In genomic region chr14:78863143-78863542, GRCh38 we compare ENCODE assay signal across 9 cellular contexts.
DNase-seq lines count a peak whose midpoint lies in the region; TF ChIP-seq lines count a peak whose summit lies in the region.
"Had no signal": no experiment of that assay in that cellular context is flagged by ENCODE, and none has a peak within 500 bp of the region (broad histone marks: within the 10 kb centered on the region; RNA-seq: fewer than 3 reads in every experiment).

No MANE protein-coding gene starts in this region.

- no peak overlapping the region for H4K12ac ChIP-seq in trophoblast cell (ENCODE audit: low read depth, low read length)

- no peak overlapping the region for H2AK5ac ChIP-seq in trophoblast cell (ENCODE audit: low read length)

- no peak overlapping the region for H4K91ac ChIP-seq in trophoblast cell (ENCODE audit: low read depth, low read length)

- no peak overlapping the region for H2BK120ac ChIP-seq in trophoblast cell (ENCODE audit: insufficient read depth, low read length, poor library complexity)

- H3K79me1 ChIP-seq in trophoblast cell (ENCODE audit: low read length) = no peaks in the 10 kb centered on the region

- H3K9ac ChIP-seq in NT2/D1 (ENCODE audit: insufficient read length, low read depth) (no peak overlapping the region), trophoblast cell (ENCODE audit: low read length) (no peak overlapping the region)

- H3K36me3 ChIP-seq in NT2/D1 (ENCODE audit: insufficient read depth, insufficient read length, low read length) (no peaks in the 10 kb centered on the region), trophoblast cell (ENCODE audit: control insufficient read depth in 1 of 2, insufficient read depth in 2 of 2, low read length in 2 of 2) (no peaks in the 10 kb centered on the region), stomach (no peaks in the 10 kb centered on the region)

- no peak overlapping the region for H3K4me2 ChIP-seq in trophoblast cell (ENCODE audit: low read length)

- H3K14ac ChIP-seq in trophoblast cell (ENCODE audit: low read length) = no peak overlapping the region

- DNase-seq in DMS53 (lab: John Stamatoyannopoulos, UW) = peak; percentile 24
- DNase-seq in DMS53 treated with DMSO at 0.1 percent for 48 hours (lab: John Stamatoyannopoulos, UW; ENCODE audit: unreplicated experiment) = no peak
- DNase-seq in NT2/D1 (ENCODE audit: low read depth, low spot score) = peak; percentile 28
- DNase-seq in dermis microvascular lymphatic vessel endothelial cell (ENCODE audit: low read depth in 2 of 2) = peak; percentile 22 to 58
- DNase-seq in trophoblast cell = peak; percentile 27 to 61
- no peak for DNase-seq in activated CD8-positive, alpha-beta memory T cell treated with anti-CD3 and anti-CD28 coated beads, Interleukin-2, amount 50 U/mL, for 48 hours
- DNase-seq in NCI-H1105 (lab: John Stamatoyannopoulos, UW) = no peak
- no peak for DNase-seq in stomach
- DNase-seq: NCI-H1105 treated with DMSO at 0.1 percent for 48 hours had no signal

- H3K4me1 ChIP-seq in NT2/D1 (ENCODE audit: insufficient read depth, insufficient read length) (no peaks in the 10 kb centered on the region), trophoblast cell (ENCODE audit: control insufficient read depth in 1 of 2, insufficient read depth in 2 of 2, low read length in 2 of 2) (no peaks in the 10 kb centered on the region), stomach (no peaks in the 10 kb centered on the region)

- intact Hi-C loops in stomach (cut with DNase I; ENCODE audit: low total_unique reads) = no loop called here

- no peak overlapping the region for H2BK5ac ChIP-seq in trophoblast cell (ENCODE audit: low read depth, low read length, poor library complexity)

- H3K27ac ChIP-seq in trophoblast cell (ENCODE audit: low read depth, low read length) (no peak overlapping the region), stomach (no peak overlapping the region)

- H3K27me3 ChIP-seq in NT2/D1 (ENCODE audit: insufficient read depth, insufficient read length) (no peaks in the 10 kb centered on the region), trophoblast cell (ENCODE audit: insufficient read depth, low read length) (no peaks in the 10 kb centered on the region), stomach (no peaks in the 10 kb centered on the region)

- TF ChIP-seq CTCF in stomach (IDR thresholded peaks at IDR 0.05) = no peak

- H4K8ac ChIP-seq in trophoblast cell (ENCODE audit: low read depth, low read length) = no peak overlapping the region

- no peaks in the 10 kb centered on the region for H3K79me2 ChIP-seq in trophoblast cell (ENCODE audit: control insufficient read depth, insufficient read depth, low read length, poor library complexity)

- H3K4me3 ChIP-seq in NT2/D1 (ENCODE audit: insufficient read length, low read depth) (no peak overlapping the region), trophoblast cell (ENCODE audit: low read depth, low read length) (no peak overlapping the region), stomach (no peak overlapping the region)

- H2BK12ac ChIP-seq in trophoblast cell (ENCODE audit: low read length) = no peak overlapping the region

- no peak overlapping the region for H3K4ac ChIP-seq in trophoblast cell (ENCODE audit: low read depth, low read length)

- no peak overlapping the region for H2AFZ ChIP-seq in trophoblast cell (ENCODE audit: insufficient read depth, low read length, poor library complexity)

- TF ChIP-seq EP300 in stomach (IDR thresholded peaks at IDR 0.05) = no peak

- H3K23ac ChIP-seq in trophoblast cell (ENCODE audit: low read length) = no peak overlapping the region

- no peaks in the 10 kb centered on the region for H3K9me3 ChIP-seq in NT2/D1 (ENCODE audit: insufficient read depth, low read length)
- no peaks in the 10 kb centered on the region for H3K9me3 ChIP-seq in trophoblast cell (ENCODE audit: insufficient read depth, low read depth, low read length)
- H3K9me3 ChIP-seq in stomach = no peaks in the 10 kb centered on the region

- TF ChIP-seq POLR2A in stomach (IDR thresholded peaks at IDR 0.05) = no peak

- no peak overlapping the region for H3K18ac ChIP-seq in trophoblast cell (ENCODE audit: low read length)

- no CpG with 5 or more reads among the region's 4 CpGs for WGBS in trophoblast cell (ENCODE audit: extremely low coverage, insufficient coverage, insufficient read length)
- 1 to 5% (median 2%) methylated on average over 4 of the region's 4 CpGs for whole genome bisulfite sequencing in stomach, 5 donors

Comparison
In these comparisons a context has a peak if more than half of its experiments do, and no peak if none do; other contexts are left out.
1. DNase-seq: peak in DMS53 (single experiment), NT2/D1 (single experiment), dermis microvascular lymphatic vessel endothelial cell (2 of 2) and trophoblast cell (2 of 2); none in DMS53 treated with DMSO at 0.1 percent for 48 hours (single experiment), activated CD8-positive, alpha-beta memory T cell treated with anti-CD3 and anti-CD28 coated beads, Interleukin-2, amount 50 U/mL, for 48 hours (single experiment), NCI-H1105 (single experiment) and stomach (single experiment).